16 cellular contexts compared by ENCODE assay signal in the genomic region with DNA sequence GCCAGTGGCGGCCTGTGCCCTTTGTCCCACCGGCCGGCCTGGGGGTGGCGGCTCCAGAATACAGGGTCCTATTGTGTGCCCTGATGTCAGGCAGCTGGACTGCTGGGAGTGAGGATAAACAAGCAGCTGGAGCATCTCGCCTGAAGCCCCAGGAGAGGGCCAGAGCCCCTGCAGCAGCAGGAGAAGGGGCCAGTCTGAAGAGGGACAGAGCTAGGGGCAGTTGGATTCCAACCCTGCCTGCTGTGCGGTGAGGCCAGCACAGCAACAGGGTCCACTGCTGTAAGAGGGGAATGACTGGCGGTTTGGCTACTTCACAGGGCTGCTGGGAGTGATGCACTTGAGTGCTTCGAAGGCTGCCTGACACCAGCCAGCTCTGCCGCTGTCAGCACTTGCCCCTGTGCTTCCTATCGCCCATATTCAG. TPM values are rescaled to one million over a fixed set of nuclear protein-coding genes. Genes with fewer than 3 reads are reported as not detected.
DNase-seq lines count a peak whose midpoint lies in the region; ATAC-seq and TF ChIP-seq lines count a peak whose summit lies in the region.
"Had no signal": no experiment of that assay in that cellular context is flagged by ENCODE, and none has a peak within 500 bp of the region (broad histone marks: within the 10 kb centered on the region; RNA-seq: fewer than 3 reads in every experiment).

No MANE protein-coding gene starts in this region.

- in situ Hi-C loops in HAP-1 (cut with MboI; ENCODE audit: low sequenced_read_pairs): no loop called here

- no peaks in the 10 kb centered on the region for H3K4me1 ChIP-seq in CD8-positive, alpha-beta T cell (ENCODE audit: insufficient read depth, low read length)
- H3K4me1 ChIP-seq in SJCRH30: peaks cover 45% of the 10 kb centered on the region
- H3K4me1 ChIP-seq in heart left ventricle: peaks cover 0 to 21% (median 8%) of the 10 kb centered on the region in 12 donors
- H3K4me1 ChIP-seq in HAP-1: no peaks in the 10 kb centered on the region
- H3K4me1 ChIP-seq: prostate gland had no signal

- H3K36me3 Mint-ChIP-seq in CD8-positive, alpha-beta T cell: no peaks in the 10 kb centered on the region

- WGBS in heart left ventricle, 4 donors: 31 to 47% (median 35%) methylated on average over 8 to 10 of the region's 10 CpGs

- TF ChIP-seq CTCF in CD8-positive, alpha-beta T cell (IDR thresholded peaks at IDR 0.05): no peak
- TF ChIP-seq CTCF in heart left ventricle (IDR thresholded peaks at IDR 0.05): no peak

- peak overlapping the region; percentile 27 for H3K27ac Mint-ChIP-seq in CD8-positive, alpha-beta T cell
- H3K27ac Mint-ChIP-seq: activated CD8-positive, alpha-beta T cell treated with anti-CD3 and anti-CD28 coated beads for 36 hours; B cell had no signal

- POLR2A ChIA-PET in CD8-positive, alpha-beta T cell (lab: Charles Lee): interaction anchor here (0.6 kb wide), 1 partner anchor 66 kb away, joined by 3 read pairs; no protein-coding TSS in a partner anchor

- no peaks in the 10 kb centered on the region for H3K9me3 Mint-ChIP-seq in CD8-positive, alpha-beta T cell
- H3K9me3 Mint-ChIP-seq: activated CD8-positive, alpha-beta T cell treated with anti-CD3 and anti-CD28 coated beads for 36 hours had no signal

- H3K4me3 ChIP-seq in CD8-positive, alpha-beta T cell (ENCODE audit: low read depth, low read length): no peak overlapping the region
- H3K4me3 ChIP-seq in SJCRH30 (no peak overlapping the region), heart left ventricle (no peak overlapping the region), HAP-1 (no peak overlapping the region)
- H3K4me3 ChIP-seq: prostate gland had no signal

- H3K27me3 Mint-ChIP-seq in CD8-positive, alpha-beta T cell (ENCODE audit: low read depth): no peaks in the 10 kb centered on the region
- H3K27me3 Mint-ChIP-seq: activated CD8-positive, alpha-beta T cell treated with anti-CD3 and anti-CD28 coated beads for 36 hours had no signal

- no peak overlapping the region for H3K27ac ChIP-seq in CD8-positive, alpha-beta T cell (ENCODE audit: low read depth, low read length)
- H3K27ac ChIP-seq in SJCRH30 (peak overlapping the region; percentile 66), heart left ventricle (peak overlapping the region in 1 of 12 donors; percentile 43)
- H3K27ac ChIP-seq: epithelial cell of prostate, prostate gland had no signal

- H3K4me1 Mint-ChIP-seq in CD8-positive, alpha-beta T cell (ENCODE audit: low read depth): no peaks in the 10 kb centered on the region

- no peak for TF ChIP-seq POLR2A in heart left ventricle (IDR thresholded peaks at IDR 0.05)

- H3K27me3 ChIP-seq in CD8-positive, alpha-beta T cell (ENCODE audit: insufficient read depth, low read length): no peaks in the 10 kb centered on the region
- no peaks in the 10 kb centered on the region for H3K27me3 ChIP-seq in SJCRH30
- H3K27me3 ChIP-seq in heart left ventricle: no peaks in the 10 kb centered on the region
- no peaks in the 10 kb centered on the region for H3K27me3 ChIP-seq in HAP-1 (ENCODE audit: low read depth)

- no peak overlapping the region for H3K4me3 Mint-ChIP-seq in CD8-positive, alpha-beta T cell
- H3K4me3 Mint-ChIP-seq: activated CD8-positive, alpha-beta T cell treated with anti-CD3 and anti-CD28 coated beads for 36 hours; B cell had no signal

- no peak for DNase-seq in CD8-positive, alpha-beta T cell
- DNase-seq in SJCRH30 (peak; percentile 85 to 87), heart left ventricle (peak in 2 of 5 donors; percentile 50 to 70), occipital lobe (lab: John Stamatoyannopoulos, UW) (peak; percentile 80), GM19240 (ENCODE audit: insufficient read length, low spot score) (no peak), NCI-H2171 (lab: John Stamatoyannopoulos, UW) (no peak), HAP-1 (ENCODE audit: low spot score in 2 of 2) (no peak)
- DNase-seq: activated CD8-positive, alpha-beta T cell treated with anti-CD3 and anti-CD28 coated beads for 36 hours; mesendoderm; NCI-H1105; NCI-H510A treated with DMSO at 0.1 percent for 48 hours; stimulated activated CD4-positive, alpha-beta T cell treated with anti-CD3 and anti-CD28 coated beads, Interleukin-2, amount 100 ng/mL, for 48 hours had no signal

- ATAC-seq in CD8-positive, alpha-beta T cell: no peak
- ATAC-seq in heart left ventricle (peak; percentile 48 to 65 (median 60)), HG02588 (IDR thresholded peaks at IDR 0.05; ENCODE audit: unreplicated experiment) (no peak)
- ATAC-seq: activated CD8-positive, alpha-beta T cell treated with anti-CD3 and anti-CD28 coated beads for 36 hours had no signal

- CTCF ChIA-PET in CD8-positive, alpha-beta T cell (lab: Charles Lee): no interaction called here

- intact Hi-C loops in CD8-positive, alpha-beta T cell (cut with DNase I, micrococcal nuclease): no loop called here
- intact Hi-C loops in heart left ventricle (cut with DNase I): no loop called here

- H3K9me3 ChIP-seq in CD8-positive, alpha-beta T cell (ENCODE audit: low read length): no peaks in the 10 kb centered on the region
- H3K9me3 ChIP-seq in SJCRH30 (replicated peaks): no peaks in the 10 kb centered on the region
- H3K9me3 ChIP-seq in heart left ventricle: peaks cover 0 to under 1% (median 0%) of the 10 kb centered on the region in 12 donors
- H3K9me3 ChIP-seq in HAP-1: no peaks in the 10 kb centered on the region
- H3K9me3 ChIP-seq: prostate gland had no signal

- H3K36me3 ChIP-seq in CD8-positive, alpha-beta T cell (ENCODE audit: insufficient read depth, low read length): no peaks in the 10 kb centered on the region
- no peaks in the 10 kb centered on the region for H3K36me3 ChIP-seq in SJCRH30
- no peaks in the 10 kb centered on the region for H3K36me3 ChIP-seq in heart left ventricle
- no peaks in the 10 kb centered on the region for H3K36me3 ChIP-seq in HAP-1 (replicated peaks)
- H3K36me3 ChIP-seq: prostate gland had no signal

RNA-seq across cellular contexts. Expression of a gene that starts 25.0 kb away (rescaled TPM):
- 10 to 100 TPM; 82.0 to 86.4 TPM for total RNA-seq in CD8-positive, alpha-beta T cell
- total RNA-seq in SJCRH30 (2014; rRNA removed; shearing (Covaris generic)): 0.04 and 0.05 TPM in 2 replicates
- 10 to 100 TPM in 2 of 9 donors, 1 to 10 TPM in 7; 3.7 to 13.7 (median 8.7) TPM for total RNA-seq in heart left ventricle
- polyA plus RNA-seq in heart left ventricle: 1 to 10 TPM; 1.5 to 3.7 TPM
- 54.4 TPM for total RNA-seq in occipital lobe

Comparison
In these comparisons a context has a peak if more than half of its experiments do, and no peak if none do; other contexts are left out.
1. ATAC-seq: peak in heart left ventricle (4 of 4); none in CD8-positive, alpha-beta T cell (single experiment) and HG02588 (single experiment).
2. DNase-seq: peak in SJCRH30 (2 of 2) and occipital lobe (single experiment); none in CD8-positive, alpha-beta T cell (0 of 7), GM19240 (single experiment), NCI-H2171 (single experiment) and HAP-1 (0 of 2).